31 cellular contexts compared by ENCODE assay signal in genomic region chr2:150171065-150171548, GRCh38.
"Had no signal": no experiment of that assay in that cellular context is flagged by ENCODE, and none has a peak within 500 bp of the region (broad histone marks: within the 10 kb centered on the region; RNA-seq: fewer than 3 reads in every experiment).

No MANE protein-coding gene starts in this region.

- H3K4me3 Mint-ChIP-seq: activated CD4-positive, alpha-beta memory T cell treated with anti-CD3 and anti-CD28 coated beads, Interleukin-2, amount 10 ng/mL, durations not matched to agents 7 days and 5 days; activated naive CD4-positive, alpha-beta T cell treated with anti-CD3 and anti-CD28 coated beads for 36 hours; activated naive CD8-positive, alpha-beta T cell; activated naive CD8-positive, alpha-beta T cell treated with anti-CD3 and anti-CD28 coated beads, Interleukin-2, amount 50 U/mL, for 24 hours; activated T-cell treated with anti-CD3 and anti-CD28 coated beads, Interleukin-2, amount 50 U/mL, for 24 hours; brain had no signal

- H3K27me3 Mint-ChIP-seq: activated CD4-positive, alpha-beta memory T cell treated with anti-CD3 and anti-CD28 coated beads, Interleukin-2, amount 10 ng/mL, durations not matched to agents 7 days and 5 days; activated naive CD8-positive, alpha-beta T cell; activated naive CD8-positive, alpha-beta T cell treated with anti-CD3 and anti-CD28 coated beads, Interleukin-2, amount 50 U/mL, for 24 hours; activated T-cell treated with anti-CD3 and anti-CD28 coated beads, Interleukin-2, amount 50 U/mL, for 24 hours; brain had no signal

- H3K27ac Mint-ChIP-seq: activated CD4-positive, alpha-beta memory T cell treated with anti-CD3 and anti-CD28 coated beads, Interleukin-2, amount 10 ng/mL, durations not matched to agents 7 days and 5 days; activated naive CD4-positive, alpha-beta T cell treated with anti-CD3 and anti-CD28 coated beads for 36 hours; activated naive CD8-positive, alpha-beta T cell; activated naive CD8-positive, alpha-beta T cell treated with anti-CD3 and anti-CD28 coated beads, Interleukin-2, amount 50 U/mL, for 24 hours; activated T-cell treated with anti-CD3 and anti-CD28 coated beads, Interleukin-2, amount 50 U/mL, for 24 hours; activated T-helper 2 cell treated with anti-CD3 and anti-CD28 coated beads, Interferon-gamma antibody, Interleukin-2, Interleukin-4, amounts not matched to agents 10 μg/mL and 5 μg/mL and 100 μg/mL, durations not matched to agents 14 hours and 24 hours and 36 hours; brain had no signal

- H2AFZ ChIP-seq: PC-9 had no signal

- ATAC-seq: activated naive CD8-positive, alpha-beta T cell treated with anti-CD3 and anti-CD28 coated beads, Interleukin-2, amount 50 U/mL, for 24 hours had no signal

- H3K4me2 ChIP-seq: PC-9 had no signal

- H3K4me1 Mint-ChIP-seq: activated naive CD8-positive, alpha-beta T cell treated with anti-CD3 and anti-CD28 coated beads, Interleukin-2, amount 50 U/mL, for 24 hours had no signal

- H3K27ac ChIP-seq: PC-9, RWPE1, SJCRH30, SK-N-MC, WERI-Rb-1 had no signal

- H3K9me3 ChIP-seq: SJCRH30 had no signal

- H3K9me3 Mint-ChIP-seq: activated naive CD4-positive, alpha-beta T cell treated with anti-CD3 and anti-CD28 coated beads for 36 hours; activated T-cell treated with anti-CD3 and anti-CD28 coated beads, Interleukin-2, amount 50 U/mL, for 24 hours; activated T-helper 2 cell treated with anti-CD3 and anti-CD28 coated beads, Interferon-gamma antibody, Interleukin-2, Interleukin-4, amounts not matched to agents 10 μg/mL and 5 μg/mL and 100 μg/mL, durations not matched to agents 14 hours and 24 hours and 36 hours had no signal

- DNase-seq: activated CD4-positive, alpha-beta memory T cell treated with anti-CD3 and anti-CD28 coated beads, Interleukin-2, amount 10 ng/mL, durations not matched to agents 7 days and 5 days; activated CD4-positive, alpha-beta T cell treated with anti-CD3 and anti-CD28 coated beads for 1 hour; activated CD4-positive, alpha-beta T cell treated with anti-CD3 and anti-CD28 coated beads for 48 hours; activated CD4-positive, CD25-positive, alpha-beta regulatory T cell; activated gamma-delta T cell; activated naive CD4-positive, alpha-beta T cell treated with anti-CD3 and anti-CD28 coated beads for 36 hours; activated naive CD8-positive, alpha-beta T cell treated with anti-CD3 and anti-CD28 coated beads, Interleukin-2, amount 50 U/mL, for 24 hours; activated T-cell treated with anti-CD3 and anti-CD28 coated beads, Interleukin-2, amount 50 U/mL, for 24 hours; anterior cingulate cortex; central memory CD4-positive, alpha-beta T cell; NCI-H1092 treated with DMSO at 0.1 percent for 48 hours; NCI-H1417; NCI-H146; NCI-H187; NCI-H2029 treated with DMSO at 0.1 percent for 48 hours; NCI-H2107; NCI-H2171; NCI-H510A; NCI-H526; NCI-H748 treated with DMSO at 0.1 percent for 48 hours; NK-92 treated with Interleukin-12 subunit alpha and Interleukin-12 subunit beta, amount 100 ng/mL, for 24 hours; PC-9; SHP77; SJCRH30; T1000; WERI-Rb-1 had no signal

- H3K36me3 Mint-ChIP-seq: activated naive CD8-positive, alpha-beta T cell; brain had no signal

- H3K27me3 ChIP-seq: SJCRH30 had no signal

- H3K4me3 ChIP-seq: PC-9, SJCRH30, SK-N-MC had no signal

- H3K36me3 ChIP-seq: SJCRH30, WERI-Rb-1 had no signal
